ENCODE assay signal across 1 cellular context in the genomic region with DNA sequence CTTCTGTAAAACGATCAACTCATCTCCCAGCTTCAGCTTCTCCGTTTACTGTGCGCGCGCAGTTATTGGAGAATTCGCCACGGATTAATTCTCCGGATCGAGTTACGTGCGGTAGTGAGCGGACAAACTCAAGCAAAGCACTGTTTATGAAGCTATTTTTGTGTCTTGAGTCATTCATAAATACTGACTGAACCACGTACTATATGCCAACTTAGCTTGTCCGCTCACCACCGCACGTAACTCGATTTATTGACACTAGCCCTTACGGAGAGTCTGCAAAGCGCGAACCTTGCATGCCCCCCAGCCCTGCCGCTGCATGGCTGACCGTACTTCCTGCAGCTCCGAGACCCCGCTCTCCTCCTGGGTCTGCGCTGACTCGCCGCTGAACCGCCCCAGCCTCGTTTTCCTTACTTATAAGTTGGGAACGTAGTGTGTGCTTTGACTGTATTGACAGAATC.
TF ChIP-seq lines count a peak whose summit lies in the region.

No MANE protein-coding gene starts in this region.

TF ChIP-seq in A549, 52 proteins besides CTCF, POLR2A, EP300 and RAD21 (continued from another document):
- TF ChIP-seq, protein P1, sequence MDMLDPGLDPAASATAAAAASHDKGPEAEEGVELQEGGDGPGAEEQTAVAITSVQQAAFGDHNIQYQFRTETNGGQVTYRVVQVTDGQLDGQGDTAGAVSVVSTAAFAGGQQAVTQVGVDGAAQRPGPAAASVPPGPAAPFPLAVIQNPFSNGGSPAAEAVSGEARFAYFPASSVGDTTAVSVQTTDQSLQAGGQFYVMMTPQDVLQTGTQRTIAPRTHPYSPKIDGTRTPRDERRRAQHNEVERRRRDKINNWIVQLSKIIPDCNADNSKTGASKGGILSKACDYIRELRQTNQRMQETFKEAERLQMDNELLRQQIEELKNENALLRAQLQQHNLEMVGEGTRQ (IDR thresholded peaks at IDR 0.05): no peak
- TF ChIP-seq ZFP36 (IDR thresholded peaks at IDR 0.05; ENCODE audit: borderline replicate concordance, partially characterized antibody) (no peak), HOXB5 (CRISPR knock-in tag; IDR thresholded peaks at IDR 0.05) (no peak), JUN (IDR thresholded peaks at IDR 0.05) (no peak), MYC (IDR thresholded peaks at IDR 0.05; ENCODE audit: borderline replicate concordance, low read length) (no peak), MAFK (IDR thresholded peaks at IDR 0.05; ENCODE audit: partially characterized antibody) (no peak), CBX2 (IDR thresholded peaks at IDR 0.05; ENCODE audit: borderline replicate concordance, low read depth) (no peak), NPAS2 (CRISPR knock-in tag; IDR thresholded peaks at IDR 0.05; ENCODE audit: borderline replicate concordance) (no peak), ZSCAN20 (CRISPR knock-in tag; IDR thresholded peaks at IDR 0.05) (no peak), RARB (CRISPR knock-in tag; IDR thresholded peaks at IDR 0.05) (no peak), EHF (CRISPR knock-in tag; IDR thresholded peaks at IDR 0.05) (no peak), FOXS1 (CRISPR knock-in tag; IDR thresholded peaks at IDR 0.05) (no peak), ZNF302 (CRISPR knock-in tag; IDR thresholded peaks at IDR 0.05) (no peak)
- TF ChIP-seq, protein P2, sequence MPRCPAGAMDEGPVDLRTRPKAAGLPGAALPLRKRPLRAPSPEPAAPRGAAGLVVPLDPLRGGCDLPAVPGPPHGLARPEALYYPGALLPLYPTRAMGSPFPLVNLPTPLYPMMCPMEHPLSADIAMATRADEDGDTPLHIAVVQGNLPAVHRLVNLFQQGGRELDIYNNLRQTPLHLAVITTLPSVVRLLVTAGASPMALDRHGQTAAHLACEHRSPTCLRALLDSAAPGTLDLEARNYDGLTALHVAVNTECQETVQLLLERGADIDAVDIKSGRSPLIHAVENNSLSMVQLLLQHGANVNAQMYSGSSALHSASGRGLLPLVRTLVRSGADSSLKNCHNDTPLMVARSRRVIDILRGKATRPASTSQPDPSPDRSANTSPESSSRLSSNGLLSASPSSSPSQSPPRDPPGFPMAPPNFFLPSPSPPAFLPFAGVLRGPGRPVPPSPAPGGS (IDR thresholded peaks at IDR 0.05): no peak
- TF ChIP-seq, protein P3, sequence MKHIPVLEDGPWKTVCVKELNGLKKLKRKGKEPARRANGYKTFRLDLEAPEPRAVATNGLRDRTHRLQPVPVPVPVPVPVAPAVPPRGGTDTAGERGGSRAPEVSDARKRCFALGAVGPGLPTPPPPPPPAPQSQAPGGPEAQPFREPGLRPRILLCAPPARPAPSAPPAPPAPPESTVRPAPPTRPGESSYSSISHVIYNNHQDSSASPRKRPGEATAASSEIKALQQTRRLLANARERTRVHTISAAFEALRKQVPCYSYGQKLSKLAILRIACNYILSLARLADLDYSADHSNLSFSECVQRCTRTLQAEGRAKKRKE (CRISPR knock-in tag; IDR thresholded peaks at IDR 0.05; ENCODE audit: low read depth): no peak
- TF ChIP-seq, protein P4, sequence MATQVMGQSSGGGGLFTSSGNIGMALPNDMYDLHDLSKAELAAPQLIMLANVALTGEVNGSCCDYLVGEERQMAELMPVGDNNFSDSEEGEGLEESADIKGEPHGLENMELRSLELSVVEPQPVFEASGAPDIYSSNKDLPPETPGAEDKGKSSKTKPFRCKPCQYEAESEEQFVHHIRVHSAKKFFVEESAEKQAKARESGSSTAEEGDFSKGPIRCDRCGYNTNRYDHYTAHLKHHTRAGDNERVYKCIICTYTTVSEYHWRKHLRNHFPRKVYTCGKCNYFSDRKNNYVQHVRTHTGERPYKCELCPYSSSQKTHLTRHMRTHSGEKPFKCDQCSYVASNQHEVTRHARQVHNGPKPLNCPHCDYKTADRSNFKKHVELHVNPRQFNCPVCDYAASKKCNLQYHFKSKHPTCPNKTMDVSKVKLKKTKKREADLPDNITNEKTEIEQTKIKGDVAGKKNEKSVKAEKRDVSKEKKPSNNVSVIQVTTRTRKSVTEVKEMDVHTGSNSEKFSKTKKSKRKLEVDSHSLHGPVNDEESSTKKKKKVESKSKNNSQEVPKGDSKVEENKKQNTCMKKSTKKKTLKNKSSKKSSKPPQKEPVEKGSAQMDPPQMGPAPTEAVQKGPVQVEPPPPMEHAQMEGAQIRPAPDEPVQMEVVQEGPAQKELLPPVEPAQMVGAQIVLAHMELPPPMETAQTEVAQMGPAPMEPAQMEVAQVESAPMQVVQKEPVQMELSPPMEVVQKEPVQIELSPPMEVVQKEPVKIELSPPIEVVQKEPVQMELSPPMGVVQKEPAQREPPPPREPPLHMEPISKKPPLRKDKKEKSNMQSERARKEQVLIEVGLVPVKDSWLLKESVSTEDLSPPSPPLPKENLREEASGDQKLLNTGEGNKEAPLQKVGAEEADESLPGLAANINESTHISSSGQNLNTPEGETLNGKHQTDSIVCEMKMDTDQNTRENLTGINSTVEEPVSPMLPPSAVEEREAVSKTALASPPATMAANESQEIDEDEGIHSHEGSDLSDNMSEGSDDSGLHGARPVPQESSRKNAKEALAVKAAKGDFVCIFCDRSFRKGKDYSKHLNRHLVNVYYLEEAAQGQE (IDR thresholded peaks at IDR 0.05): no peak
TF ChIP-seq in A549: peak in this region for 0.
